ENCODE assay signal across 26 cellular contexts in the genomic region with DNA sequence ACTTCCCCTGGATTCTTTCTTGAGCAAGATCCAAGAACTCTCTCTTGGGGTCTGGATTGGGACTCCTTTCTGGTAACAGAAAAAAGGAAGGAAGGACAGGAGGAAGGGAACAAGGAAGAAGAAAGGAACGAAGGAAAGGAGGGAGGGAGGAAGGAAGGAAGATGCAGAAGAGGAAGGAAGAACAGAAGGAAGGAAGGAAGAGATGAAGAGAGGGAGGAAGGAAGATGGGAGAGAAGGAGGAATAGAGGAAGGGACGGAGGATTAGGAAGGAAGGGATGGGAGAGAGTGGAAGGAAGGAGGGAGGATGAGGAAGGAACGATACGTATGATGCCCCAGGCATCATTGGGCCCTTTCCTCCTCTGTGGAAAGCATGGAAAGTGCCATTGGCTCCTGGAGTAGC. TPM values are rescaled to one million over a fixed set of nuclear protein-coding genes. Genes with fewer than 3 reads are reported as not detected.
"Had no signal": no experiment of that assay in that cellular context is flagged by ENCODE, and none has a peak within 500 bp of the region (broad histone marks: within the 10 kb centered on the region; RNA-seq: fewer than 3 reads in every experiment).

No MANE protein-coding gene starts in this region.

- H3K4me3 Mint-ChIP-seq: dendritic cell treated with granulocyte-macrophage colony-stimulating factor and Interleukin-4, amounts not matched to agents 40 ng/mL and 50 ng/mL, for 4 days; effector memory CD8-positive, alpha-beta T cell; endodermal cell; naive thymus-derived CD4-positive, alpha-beta T cell had no signal

- H3K36me3 Mint-ChIP-seq: naive thymus-derived CD4-positive, alpha-beta T cell had no signal

- DNase-seq: colonic mucosa; cortex of kidney; effector CD8-positive, alpha-beta T cell; effector memory CD8-positive, alpha-beta T cell; erythroblast; esophagus squamous epithelium; foreskin fibroblast; foreskin melanocyte; gastrocnemius medialis; glutamatergic neuron; heart right ventricle; hippocampal formation; left cardiac atrium; left lung; left ventricle myocardium superior; lower lobe of right lung; midbrain; naive thymus-derived CD4-positive, alpha-beta T cell had no signal

- FAIRE-seq: endometrium, islet of Langerhans, keratinocyte had no signal

- H3K27me3 Mint-ChIP-seq: dendritic cell treated with granulocyte-macrophage colony-stimulating factor and Interleukin-4, amounts not matched to agents 40 ng/mL and 50 ng/mL, for 4 days had no signal

- H3K9me3 Mint-ChIP-seq: effector memory CD8-positive, alpha-beta T cell; endodermal cell had no signal

- ATAC-seq: effector memory CD8-positive, alpha-beta T cell; esophagus mucosa; gastrocnemius medialis; heart right ventricle; left cardiac atrium; left lung; left ventricle myocardium superior; lower lobe of right lung; naive thymus-derived CD4-positive, alpha-beta T cell had no signal

- H3K27ac ChIP-seq: colonic mucosa, epithelial cell of prostate, esophagus squamous epithelium, gastrocnemius medialis, heart right ventricle, left lung, lower lobe of right lung had no signal

- H3K27ac Mint-ChIP-seq: dendritic cell treated with granulocyte-macrophage colony-stimulating factor and Interleukin-4, amounts not matched to agents 40 ng/mL and 50 ng/mL, for 4 days; effector memory CD8-positive, alpha-beta T cell; endodermal cell had no signal

- H3K4me1 Mint-ChIP-seq: endodermal cell; naive thymus-derived CD4-positive, alpha-beta T cell had no signal

- H3K27me3 ChIP-seq: colonic mucosa, esophagus squamous epithelium, gastrocnemius medialis, left lung had no signal

- H3K36me3 ChIP-seq: colonic mucosa, esophagus squamous epithelium, gastrocnemius medialis, heart right ventricle, left lung, lower lobe of right lung had no signal

- H3K9me3 ChIP-seq: colonic mucosa, esophagus squamous epithelium, gastrocnemius medialis, heart right ventricle, left lung, lower lobe of right lung had no signal

- H3K4me3 ChIP-seq: colonic mucosa, esophagus squamous epithelium, gastrocnemius medialis, heart right ventricle, left lung, lower lobe of right lung had no signal

- H3K4me1 ChIP-seq: colonic mucosa, gastrocnemius medialis, heart right ventricle, left lung, lower lobe of right lung had no signal

RNA-seq across cellular contexts. Expression of a gene that starts 58.6 kb away (rescaled TPM):
- total RNA-seq: dermis microvascular lymphatic vessel endothelial cell; naive thymus-derived CD4-positive, alpha-beta T cell had no signal
- polyA plus RNA-seq: naive thymus-derived CD4-positive, alpha-beta T cell had no signal
